In genomic region chr6:138659998-138660397, GRCh38 we compare ENCODE assay signal across 26 cellular contexts.
A peak's percentile ranks its signal among the peaks of the same experiment; 100 is the strongest.
DNase-seq lines count a peak whose midpoint lies in the region; ATAC-seq and TF ChIP-seq lines count a peak whose summit lies in the region.
"Had no signal": no experiment of that assay in that cellular context is flagged by ENCODE, and none has a peak within 500 bp of the region (broad histone marks: within the 10 kb centered on the region; RNA-seq: fewer than 3 reads in every experiment).

No MANE protein-coding gene starts in this region.

- no peaks in the 10 kb centered on the region for H3K9me3 Mint-ChIP-seq in activated CD4-positive, alpha-beta T cell treated with anti-CD3 and anti-CD28 coated beads for 36 hours (ENCODE audit: low read depth)
- H3K9me3 Mint-ChIP-seq in WTC11, result no peaks in the 10 kb centered on the region
- H3K9me3 Mint-ChIP-seq: CD4-positive, alpha-beta T cell had no signal

- no peak for DNase-seq in activated CD4-positive, alpha-beta T cell treated with anti-CD3 and anti-CD28 coated beads for 36 hours
- no peak for DNase-seq in activated CD4-positive, alpha-beta T cell treated with anti-CD3 and anti-CD28 coated beads, Interleukin-2, amount 50 U/mL, for 4 hours
- DNase-seq in WTC11 (ENCODE audit: low spot score), result no peak
- no peak for DNase-seq in mesenteric fat pad (ENCODE audit: low spot score)
- no peak for DNase-seq in OCI-LY7 (ENCODE audit: low spot score)
- DNase-seq in HK-2 (ENCODE audit: unreplicated experiment), result no peak
- DNase-seq in coronary artery (ENCODE audit: low spot score), result no peak
- DNase-seq: ACHN; CD4-positive, alpha-beta T cell; COR-L47; DMS79 treated with DMSO at 0.1 percent for 48 hours; GM23248; MG63; NCI-H1436; NCI-H187 treated with DMSO at 0.1 percent for 48 hours; NCI-H2107; NCI-H446 treated with DMSO at 0.1 percent for 48 hours; NCI-H526 treated with DMSO at 0.1 percent for 48 hours; PC-3; RPMI8226; SHP77 treated with DMSO at 0.1 percent for 48 hours had no signal

- peaks cover 9% of the 10 kb centered on the region for H3K4me1 Mint-ChIP-seq in activated CD4-positive, alpha-beta T cell treated with anti-CD3 and anti-CD28 coated beads for 36 hours
- peaks cover 22% of the 10 kb centered on the region for H3K4me1 Mint-ChIP-seq in WTC11

- H3K79me2 ChIP-seq in OCI-LY7 (ENCODE audit: insufficient read depth, low read depth, low read length), result no peaks in the 10 kb centered on the region

- no peaks in the 10 kb centered on the region for H3K4me1 ChIP-seq in OCI-LY7 (ENCODE audit: insufficient read depth, low read length, poor library complexity, severe bottlenecking)
- H3K4me1 ChIP-seq: BLaER1 had no signal

- H4K20me1 ChIP-seq in OCI-LY7 (ENCODE audit: insufficient read depth, low read length), result no peaks in the 10 kb centered on the region
- H4K20me1 ChIP-seq: BLaER1 had no signal

- H3K9me2 ChIP-seq in OCI-LY7 (ENCODE audit: insufficient read depth, low read length), result no peaks in the 10 kb centered on the region

- H3K27ac ChIP-seq in OCI-LY7 (ENCODE audit: low read depth, low read length, poor library complexity, severe bottlenecking) (no peak overlapping the region), coronary artery (no peak overlapping the region)
- H3K27ac ChIP-seq: 22Rv1, BLaER1, GM23248, SK-N-MC had no signal

- intact Hi-C loops in activated CD4-positive, alpha-beta T cell treated with anti-CD3 and anti-CD28 coated beads for 36 hours (cut with DNase I, micrococcal nuclease), result no loop called here
- intact Hi-C loops in OCI-LY7 (cut with micrococcal nuclease; ENCODE audit: unreplicated experiment), result no loop called here

- H3K9me3 ChIP-seq in OCI-LY7 (ENCODE audit: low read length), result no peaks in the 10 kb centered on the region
- H3K9me3 ChIP-seq: BLaER1, HAP-1, MG63 had no signal

- no peaks in the 10 kb centered on the region for H3K36me3 ChIP-seq in OCI-LY7 (ENCODE audit: insufficient read depth, low read length)
- H3K36me3 ChIP-seq: BLaER1, HAP-1, MG63 had no signal

- peak; percentile 51 for ATAC-seq in activated CD4-positive, alpha-beta T cell treated with anti-CD3 and anti-CD28 coated beads for 36 hours
- ATAC-seq in HG02870 (IDR thresholded peaks at IDR 0.05; ENCODE audit: unreplicated experiment), result peak; percentile 48
- ATAC-seq in WTC11, result no peak
- ATAC-seq: PC-3 had no signal

- TF ChIP-seq CTCF in WTC11 (IDR thresholded peaks at IDR 0.05), result no peak
- no peak for TF ChIP-seq CTCF in OCI-LY7 (conservative IDR thresholded peaks at IDR 0.05; ENCODE audit: low read length)
- TF ChIP-seq CTCF in coronary artery (IDR thresholded peaks at IDR 0.05), result no peak

- no peaks in the 10 kb centered on the region for H3K36me3 Mint-ChIP-seq in activated CD4-positive, alpha-beta T cell treated with anti-CD3 and anti-CD28 coated beads for 36 hours (ENCODE audit: low read depth)
- no peaks in the 10 kb centered on the region for H3K36me3 Mint-ChIP-seq in WTC11

- CTCF ChIA-PET in activated CD4-positive, alpha-beta T cell treated with anti-CD3 and anti-CD28 coated beads for 36 hours (lab: Charles Lee), result interaction anchor here (0.6 to 0.8 kb wide), 3 partner anchors 10 to 57 kb away, joined by 3 to 4 read pairs (median 3); no protein-coding TSS in a partner anchor
- CTCF ChIA-PET in WTC11 (lab: Charles Lee), result no interaction called here
- CTCF ChIA-PET in OCI-LY7 (lab: Charles Lee; ENCODE audit: unreplicated experiment), result no interaction called here

- H3K4me2 ChIP-seq in OCI-LY7 (ENCODE audit: low read length), result no peak overlapping the region
- H3K4me2 ChIP-seq: BLaER1 had no signal

- BruUV-seq in OCI-LY7 (replicated peaks; lab: Mats Ljungman, UMichigan), result no TSS peak

- H3K4me3 Mint-ChIP-seq in activated CD4-positive, alpha-beta T cell treated with anti-CD3 and anti-CD28 coated beads for 36 hours, result no peak overlapping the region
- no peak overlapping the region for H3K4me3 Mint-ChIP-seq in WTC11
- H3K4me3 Mint-ChIP-seq: CD4-positive, alpha-beta T cell had no signal

- H3K27me3 Mint-ChIP-seq in activated CD4-positive, alpha-beta T cell treated with anti-CD3 and anti-CD28 coated beads for 36 hours, result peaks cover 10% of the 10 kb centered on the region
- H3K27me3 Mint-ChIP-seq in WTC11 (ENCODE audit: low read depth), result no peaks in the 10 kb centered on the region
- H3K27me3 Mint-ChIP-seq: CD4-positive, alpha-beta T cell had no signal

- POLR2A ChIA-PET in activated CD4-positive, alpha-beta T cell treated with anti-CD3 and anti-CD28 coated beads for 36 hours (lab: Charles Lee), result interaction anchor here (0.8 kb wide), 1 partner anchor 16 kb away, joined by 3 read pairs; no protein-coding TSS in a partner anchor
- POLR2A ChIA-PET in WTC11 (lab: Charles Lee), result no interaction called here
- POLR2A ChIA-PET in OCI-LY7 (lab: Charles Lee), result interaction anchor here (0.5 to 1.1 kb wide), 3 partner anchors 22 to 385 kb away, joined by 3 to 4 read pairs (median 3); no protein-coding TSS in a partner anchor

- no peak overlapping the region for H3K4me3 ChIP-seq in OCI-LY7 (ENCODE audit: low read depth, low read length, poor library complexity, severe bottlenecking)
- H3K4me3 ChIP-seq in coronary artery, result no peak overlapping the region
- H3K4me3 ChIP-seq: BLaER1, GM23248, HAP-1, MG63, SK-N-MC had no signal

- no peak overlapping the region for H2AFZ ChIP-seq in OCI-LY7 (ENCODE audit: low read length)
- H2AFZ ChIP-seq: GM23248 had no signal

- peak overlapping the region; percentile 15 for H3K27ac Mint-ChIP-seq in activated CD4-positive, alpha-beta T cell treated with anti-CD3 and anti-CD28 coated beads for 36 hours
- H3K27ac Mint-ChIP-seq in WTC11, result peak overlapping the region; percentile 61; the same call in 1 of the 2 replicates
- H3K27ac Mint-ChIP-seq: CD4-positive, alpha-beta T cell had no signal

TF ChIP-seq in WTC11, 78 proteins besides CTCF, POLR2A, EP300 and RAD21:
- TF ChIP-seq USF1 (CRISPR knock-in tag; IDR thresholded peaks at IDR 0.05), result no peak
- TF ChIP-seq SMAD3 (CRISPR knock-in tag; IDR thresholded peaks at IDR 0.05; ENCODE audit: borderline replicate concordance), result no peak
- no peak for TF ChIP-seq GTF2I (CRISPR knock-in tag; conservative IDR thresholded peaks at IDR 0.05)
- TF ChIP-seq FOXP4 (CRISPR knock-in tag; IDR thresholded peaks at IDR 0.05), result no peak
- TF ChIP-seq USF2 (CRISPR knock-in tag; IDR thresholded peaks at IDR 0.05), result no peak
- no peak for TF ChIP-seq PRRX2 (CRISPR knock-in tag; IDR thresholded peaks at IDR 0.05)
- no peak for TF ChIP-seq MLX (CRISPR knock-in tag; IDR thresholded peaks at IDR 0.05)
- TF ChIP-seq ZNF423 (CRISPR knock-in tag; IDR thresholded peaks at IDR 0.05), result no peak
- no peak for TF ChIP-seq GABPB1 (CRISPR knock-in tag; IDR thresholded peaks at IDR 0.05)
